1 cellular context compared by ENCODE assay signal in genomic region chr1:203188686-203189232, GRCh38.
TF ChIP-seq lines count a peak whose summit lies in the region.

No MANE protein-coding gene starts in this region.

TF ChIP-seq in HepG2, 621 proteins besides CTCF, POLR2A, EP300 and RAD21:
- no peak for TF ChIP-seq NR0B2 (CRISPR knock-in tag; IDR thresholded peaks at IDR 0.05)
- no peak for TF ChIP-seq FOXA1 (IDR thresholded peaks at IDR 0.05)
- TF ChIP-seq FOXA1 (CRISPR knock-in tag; IDR thresholded peaks at IDR 0.05), result peak; percentile 47; the same call in 1 of the 2 replicates
- peak; percentile 26; the same call in 1 of the 2 replicates for TF ChIP-seq TCF7L2 (IDR thresholded peaks at IDR 0.05; ENCODE audit: low read depth, low read length)
